In the genomic region with DNA sequence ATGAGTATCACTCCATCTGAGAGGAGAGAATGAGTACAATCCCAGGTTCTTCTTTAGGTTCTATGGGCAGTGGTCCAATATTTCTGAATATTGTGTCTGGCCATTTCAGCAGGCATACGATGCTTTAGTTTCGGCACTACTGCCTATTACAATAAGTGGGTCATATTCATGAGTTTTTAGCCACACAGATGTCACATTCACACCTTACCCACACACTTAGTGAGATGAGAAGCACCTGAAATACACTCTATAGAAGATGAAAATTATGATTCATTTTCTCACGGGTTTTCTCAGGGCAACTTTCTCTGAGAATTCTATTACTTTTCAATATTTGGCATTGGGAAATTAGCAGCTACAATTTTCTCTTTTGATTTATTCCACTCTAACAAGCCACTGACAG, we compare ENCODE assay signal across 15 cellular contexts.
DNase-seq lines count a peak whose midpoint lies in the region; ATAC-seq lines count a peak whose summit lies in the region.
"Had no signal": no experiment of that assay in that cellular context is flagged by ENCODE, and none has a peak within 500 bp of the region (broad histone marks: within the 10 kb centered on the region; RNA-seq: fewer than 3 reads in every experiment).

No MANE protein-coding gene starts in this region.

- CTCF ChIA-PET in activated naive CD4-positive, alpha-beta T cell treated with anti-CD3 and anti-CD28 coated beads, Interleukin-2, amount 10 ng/mL, durations not matched to agents 7 days and 5 days (lab: Charles Lee) = interaction anchor here (1.3 kb wide), 1 partner anchor 696 kb away, joined by 4 read pairs; no protein-coding TSS in a partner anchor

- H3K4me1 Mint-ChIP-seq in activated naive CD4-positive, alpha-beta T cell treated with anti-CD3 and anti-CD28 coated beads, Interleukin-2, amount 10 ng/mL, durations not matched to agents 7 days and 5 days = peaks cover 16% of the 10 kb centered on the region
- H3K4me1 Mint-ChIP-seq in effector memory CD8-positive, alpha-beta T cell (ENCODE audit: low read depth in 2 of 2) = peaks cover 4 to 5% of the 10 kb centered on the region in 2 donors
- peaks cover 59% of the 10 kb centered on the region for H3K4me1 Mint-ChIP-seq in stimulated activated naive CD8-positive, alpha-beta T cell treated with anti-CD3 and anti-CD28 coated beads, Interleukin-15, amount 100 ng/mL, for 72 hours

- peaks cover 0 to 8% of the 10 kb centered on the region in 2 donors for H3K36me3 Mint-ChIP-seq in activated naive CD4-positive, alpha-beta T cell treated with anti-CD3 and anti-CD28 coated beads, Interleukin-2, amount 50 U/mL, for 72 hours
- no peaks in the 10 kb centered on the region for H3K36me3 Mint-ChIP-seq in activated naive CD4-positive, alpha-beta T cell treated with anti-CD3 and anti-CD28 coated beads, Interleukin-2, amount 10 ng/mL, durations not matched to agents 7 days and 5 days
- no peaks in the 10 kb centered on the region for H3K36me3 Mint-ChIP-seq in effector memory CD8-positive, alpha-beta T cell (ENCODE audit: insufficient read depth)
- H3K36me3 Mint-ChIP-seq: CD14-positive monocyte; CD8-positive, alpha-beta T cell had no signal

- no peaks in the 10 kb centered on the region for H3K27me3 Mint-ChIP-seq in activated naive CD4-positive, alpha-beta T cell treated with anti-CD3 and anti-CD28 coated beads, Interleukin-2, amount 10 ng/mL, durations not matched to agents 7 days and 5 days
- H3K27me3 Mint-ChIP-seq in effector memory CD8-positive, alpha-beta T cell = no peaks in the 10 kb centered on the region
- H3K27me3 Mint-ChIP-seq in stimulated activated naive CD8-positive, alpha-beta T cell treated with anti-CD3 and anti-CD28 coated beads, Interleukin-15, amount 100 ng/mL, for 72 hours = no peaks in the 10 kb centered on the region

- H3K9me3 Mint-ChIP-seq in activated naive CD4-positive, alpha-beta T cell treated with anti-CD3 and anti-CD28 coated beads, Interleukin-2, amount 50 U/mL, for 72 hours = peaks cover 0 to 8% of the 10 kb centered on the region in 2 donors
- H3K9me3 Mint-ChIP-seq in activated naive CD4-positive, alpha-beta T cell treated with anti-CD3 and anti-CD28 coated beads, Interleukin-2, amount 10 ng/mL, durations not matched to agents 7 days and 5 days = no peaks in the 10 kb centered on the region
- no peaks in the 10 kb centered on the region for H3K9me3 Mint-ChIP-seq in effector memory CD8-positive, alpha-beta T cell
- H3K9me3 Mint-ChIP-seq in stimulated activated naive CD8-positive, alpha-beta T cell treated with anti-CD3 and anti-CD28 coated beads, Interleukin-15, amount 100 ng/mL, for 72 hours = peaks cover 0 to 6% of the 10 kb centered on the region in 2 donors
- H3K9me3 Mint-ChIP-seq: CD8-positive, alpha-beta T cell had no signal

- no peak for DNase-seq in activated CD4-positive, CD25-positive, alpha-beta regulatory T cell treated with anti-CD3 and anti-CD28 coated beads, Interleukin-2, amount 50 U/mL, for 72 hours
- no peak for DNase-seq in activated naive CD4-positive, alpha-beta T cell treated with anti-CD3 and anti-CD28 coated beads, Interleukin-2, amount 50 U/mL, for 72 hours (ENCODE audit: low spot score in 2 of 2)
- DNase-seq in activated naive CD4-positive, alpha-beta T cell treated with anti-CD3 and anti-CD28 coated beads, Interleukin-2, amount 10 ng/mL, durations not matched to agents 7 days and 5 days = no peak
- DNase-seq in effector memory CD8-positive, alpha-beta T cell = no peak
- no peak for DNase-seq in stimulated activated naive CD8-positive, alpha-beta T cell treated with anti-CD3 and anti-CD28 coated beads, Interleukin-15, amount 100 ng/mL, for 72 hours
- DNase-seq: CD8-positive, alpha-beta T cell; COR-L47; DND-41; GDM1; GM23248 had no signal

- H3K27ac Mint-ChIP-seq in activated naive CD4-positive, alpha-beta T cell treated with anti-CD3 and anti-CD28 coated beads, Interleukin-2, amount 50 U/mL, for 72 hours = peak overlapping the region in 1 of 2 donors; percentile 62
- H3K27ac Mint-ChIP-seq in activated naive CD4-positive, alpha-beta T cell treated with anti-CD3 and anti-CD28 coated beads, Interleukin-2, amount 10 ng/mL, durations not matched to agents 7 days and 5 days = no peak overlapping the region
- no peak overlapping the region for H3K27ac Mint-ChIP-seq in effector memory CD8-positive, alpha-beta T cell
- peak overlapping the region in 1 of 2 donors; percentile 4 for H3K27ac Mint-ChIP-seq in stimulated activated naive CD8-positive, alpha-beta T cell treated with anti-CD3 and anti-CD28 coated beads, Interleukin-15, amount 100 ng/mL, for 72 hours
- H3K27ac Mint-ChIP-seq: CD14-positive monocyte; CD8-positive, alpha-beta T cell had no signal

- H3K4me3 Mint-ChIP-seq in activated naive CD4-positive, alpha-beta T cell treated with anti-CD3 and anti-CD28 coated beads, Interleukin-2, amount 10 ng/mL, durations not matched to agents 7 days and 5 days = no peak overlapping the region
- H3K4me3 Mint-ChIP-seq in effector memory CD8-positive, alpha-beta T cell = no peak overlapping the region
- no peak overlapping the region for H3K4me3 Mint-ChIP-seq in stimulated activated naive CD8-positive, alpha-beta T cell treated with anti-CD3 and anti-CD28 coated beads, Interleukin-15, amount 100 ng/mL, for 72 hours
- H3K4me3 Mint-ChIP-seq: CD14-positive monocyte; CD8-positive, alpha-beta T cell had no signal

- peak; percentile 53 to 59 for ATAC-seq in activated CD4-positive, CD25-positive, alpha-beta regulatory T cell treated with anti-CD3 and anti-CD28 coated beads, Interleukin-2, amount 50 U/mL, for 24 hours
- ATAC-seq in activated naive CD4-positive, alpha-beta T cell treated with anti-CD3 and anti-CD28 coated beads, Interleukin-2, amount 50 U/mL, for 72 hours = peak; percentile 61 to 83
- ATAC-seq in effector memory CD8-positive, alpha-beta T cell (replicated peaks) = peak; percentile 39
- peak; percentile 94 for ATAC-seq in stimulated activated naive CD8-positive, alpha-beta T cell treated with anti-CD3 and anti-CD28 coated beads, Interleukin-15, amount 100 ng/mL, for 72 hours
- ATAC-seq in HG03159 (IDR thresholded peaks at IDR 0.05; ENCODE audit: unreplicated experiment) = no peak
- no peak for ATAC-seq in HG03469 (IDR thresholded peaks at IDR 0.05; ENCODE audit: unreplicated experiment)
- ATAC-seq: CD8-positive, alpha-beta T cell; HepG2 had no signal

Comparison
In these comparisons a context has a peak if more than half of its experiments do, and no peak if none do; other contexts are left out.
1. ATAC-seq: peak in activated CD4-positive, CD25-positive, alpha-beta regulatory T cell treated with anti-CD3 and anti-CD28 coated beads, Interleukin-2, amount 50 U/mL, for 24 hours (2 of 2), activated naive CD4-positive, alpha-beta T cell treated with anti-CD3 and anti-CD28 coated beads, Interleukin-2, amount 50 U/mL, for 72 hours (2 of 2), effector memory CD8-positive, alpha-beta T cell (single experiment) and stimulated activated naive CD8-positive, alpha-beta T cell treated with anti-CD3 and anti-CD28 coated beads, Interleukin-15, amount 100 ng/mL, for 72 hours (single experiment); none in HG03159 (single experiment) and HG03469 (single experiment).